13 cellular contexts compared by ENCODE assay signal in genomic region chr5:123708074-123708806, GRCh38.
DNase-seq lines count a peak whose midpoint lies in the region; ATAC-seq and TF ChIP-seq lines count a peak whose summit lies in the region.
"Had no signal": no experiment of that assay in that cellular context is flagged by ENCODE, and none has a peak within 500 bp of the region (broad histone marks: within the 10 kb centered on the region; RNA-seq: fewer than 3 reads in every experiment).

No MANE protein-coding gene starts in this region.

- ATAC-seq in activated T-cell treated with anti-CD3 and anti-CD28 coated beads, Interleukin-2, amount 50 U/mL, for 4 hours = no peak

- H3K27me3 Mint-ChIP-seq in MCF 10A (ENCODE audit: insufficient read depth, unreplicated experiment) = no peaks in the 10 kb centered on the region
- H3K27me3 Mint-ChIP-seq in activated T-cell treated with anti-CD3 and anti-CD28 coated beads, Interleukin-2, amount 50 U/mL, for 4 hours (ENCODE audit: low read depth) = no peaks in the 10 kb centered on the region

- POLR2A ChIA-PET in MCF 10A (lab: Yijun Ruan, JAX) (interaction anchor here (0.6 to 2.1 kb wide), 2 partner anchors 9 to 13 kb away, joined by 3 to 7 read pairs; no protein-coding TSS in a partner anchor), SK-N-SH (lab: Yijun Ruan, JAX) (no interaction called here)

- TF ChIP-seq CTCF in MCF 10A (IDR thresholded peaks at IDR 0.05; ENCODE audit: unreplicated experiment) = no peak
- TF ChIP-seq CTCF in breast epithelium (IDR thresholded peaks at IDR 0.05) = no peak
- TF ChIP-seq CTCF in SK-N-SH (IDR thresholded peaks at IDR 0.05) = no peak
- no peak for TF ChIP-seq CTCF in fibroblast of pulmonary artery (IDR thresholded peaks at IDR 0.05; ENCODE audit: low read length, missing control alignments)

- peak overlapping the region; percentile 10 for H3K4me3 Mint-ChIP-seq in MCF 10A (ENCODE audit: unreplicated experiment)
- no peak overlapping the region for H3K4me3 Mint-ChIP-seq in activated T-cell treated with anti-CD3 and anti-CD28 coated beads, Interleukin-2, amount 50 U/mL, for 4 hours

- no peak overlapping the region for H2AFZ ChIP-seq in SK-N-SH (ENCODE audit: low read depth)

- peaks cover 42% of the 10 kb centered on the region for H3K4me1 Mint-ChIP-seq in MCF 10A (ENCODE audit: insufficient read depth, unreplicated experiment)
- H3K4me1 Mint-ChIP-seq in activated T-cell treated with anti-CD3 and anti-CD28 coated beads, Interleukin-2, amount 50 U/mL, for 4 hours (ENCODE audit: low read depth) = no peaks in the 10 kb centered on the region

- H3F3A ChIP-seq in SK-N-SH (replicated peaks; ENCODE audit: insufficient read depth) = peaks cover 19% of the 10 kb centered on the region

- DNase-seq in MCF 10A (ENCODE audit: unreplicated experiment) (peak; percentile 87), breast epithelium (ENCODE audit: low spot score in 2 of 2) (no peak), SK-N-SH (no peak), fibroblast of pulmonary artery (ENCODE audit: low read depth) (peak; percentile 79), stromal cell of bone marrow (ENCODE audit: low read depth) (peak; percentile 91), NCI-H1048 (lab: John Stamatoyannopoulos, UW) (no peak)
- DNase-seq in effector CD8-positive, alpha-beta T cell (lab: John Stamatoyannopoulos, UW) = no peak
- no peak for DNase-seq in activated T-cell treated with anti-CD3 and anti-CD28 coated beads, Interleukin-2, amount 50 U/mL, for 4 hours
- DNase-seq: amygdala, esophagus squamous epithelium, NCI-H146, substantia nigra, T-helper 9 cell had no signal

- WGBS in SK-N-SH (ENCODE audit: low lambda C conversion rate) = 13% methylated on average over 3 of the region's 3 CpGs

- no peaks in the 10 kb centered on the region for H3K9me2 ChIP-seq in SK-N-SH

- H3K9me3 ChIP-seq in breast epithelium (peaks cover 0 to 4% of the 10 kb centered on the region in 2 donors), SK-N-SH (0 out of 2 replicates have a peak, but pooled peaks cover 2% of the 10 kb centered on the region)
- H3K9me3 ChIP-seq: esophagus squamous epithelium had no signal

- no peak for TF ChIP-seq POLR2A in breast epithelium (IDR thresholded peaks at IDR 0.05)

- H3K9ac ChIP-seq in SK-N-SH = peak overlapping the region; percentile 26; the same call in 1 of the 2 replicates

- no peak for TF ChIP-seq RAD21 in SK-N-SH (IDR thresholded peaks at IDR 0.05; ENCODE audit: low read length)

- no peaks in the 10 kb centered on the region for H3K4me1 ChIP-seq in breast epithelium
- peaks cover 0 to 18% of the 10 kb centered on the region in 2 experiments; a peak in 3 of 4 replicates for H3K4me1 ChIP-seq in SK-N-SH (ENCODE audit: control insufficient read depth in 1 of 2, insufficient read depth in 2 of 2, low read depth in 1 of 2, low read length in 1 of 2)

- CTCF ChIA-PET in MCF 10A (lab: Yijun Ruan, JAX) = no interaction called here
- CTCF ChIA-PET in SK-N-SH (lab: Yijun Ruan, JAX) = no interaction called here

- peak overlapping the region; percentile 95 for H3K27ac Mint-ChIP-seq in MCF 10A (ENCODE audit: low read depth, unreplicated experiment)

- peaks cover 5% of the 10 kb centered on the region for H3K36me3 Mint-ChIP-seq in MCF 10A (ENCODE audit: insufficient read depth, unreplicated experiment)
- H3K36me3 Mint-ChIP-seq in activated T-cell treated with anti-CD3 and anti-CD28 coated beads, Interleukin-2, amount 50 U/mL, for 4 hours (ENCODE audit: insufficient read depth) = no peaks in the 10 kb centered on the region

- H3K4me3 ChIP-seq in breast epithelium (no peak overlapping the region), SK-N-SH (ENCODE audit: low read depth in 2 of 2, low read length in 1 of 2) (no peak overlapping the region), fibroblast of pulmonary artery (replicated peaks; ENCODE audit: low read depth, low read length) (no peak overlapping the region)
- H3K4me3 ChIP-seq: esophagus squamous epithelium had no signal

- intact Hi-C loops in MCF 10A (cut with micrococcal nuclease) (no loop called here), breast epithelium (cut with DNase I; ENCODE audit: low total_unique reads) (no loop called here)

- peak overlapping the region; percentile 24 for H3K4me2 ChIP-seq in SK-N-SH

- H3K36me3 ChIP-seq in breast epithelium = no peaks in the 10 kb centered on the region
- no peaks in the 10 kb centered on the region for H3K36me3 ChIP-seq in SK-N-SH (replicated peaks in 1 of 2; ENCODE audit: control insufficient read depth in 1 of 2, insufficient read depth in 2 of 2, low read length in 1 of 2)
- H3K36me3 ChIP-seq: esophagus squamous epithelium had no signal

- H3K79me2 ChIP-seq in SK-N-SH (ENCODE audit: insufficient read depth) = no peaks in the 10 kb centered on the region

- peaks cover 20% of the 10 kb centered on the region for H3K9me3 Mint-ChIP-seq in MCF 10A (ENCODE audit: unreplicated experiment)
- peaks cover 2% of the 10 kb centered on the region for H3K9me3 Mint-ChIP-seq in activated T-cell treated with anti-CD3 and anti-CD28 coated beads, Interleukin-2, amount 50 U/mL, for 4 hours

- H4K20me1 ChIP-seq in SK-N-SH (ENCODE audit: insufficient read depth) = no peaks in the 10 kb centered on the region

- H3K27me3 ChIP-seq in breast epithelium (no peaks in the 10 kb centered on the region), SK-N-SH (ENCODE audit: insufficient read depth) (no peaks in the 10 kb centered on the region)
- H3K27me3 ChIP-seq: esophagus squamous epithelium had no signal

- BruUV-seq in MCF 10A (replicated peaks; lab: Mats Ljungman, UMichigan) = no TSS peak

- H3K27ac ChIP-seq in breast epithelium (no peak overlapping the region), SK-N-SH (ENCODE audit: low read depth in 2 of 2, low read length in 1 of 2) (peak overlapping the region; percentile 34 to 82; a peak in 3 of 4 replicates)

- TF ChIP-seq EP300 in SK-N-SH (IDR thresholded peaks at IDR 0.05; ENCODE audit: borderline replicate concordance in 1 of 2, low read depth in 1 of 2, low read length in 1 of 2) = peak in 1 of 2 experiments; percentile 87; a peak in 2 of 4 replicates

TF ChIP-seq in SK-N-SH, 30 proteins besides CTCF, POLR2A, EP300 and RAD21 (continues in another document):
- TF ChIP-seq ZBTB33 (IDR thresholded peaks at IDR 0.05; ENCODE audit: borderline replicate concordance, low read depth) (no peak), FOSL2 (IDR thresholded peaks at IDR 0.05; ENCODE audit: borderline replicate concordance, low read depth) (peak; percentile 84; the same call in 1 of the 2 replicates), MAX (IDR thresholded peaks at IDR 0.05; ENCODE audit: low read depth) (no peak), NRF1 (IDR thresholded peaks at IDR 0.05; ENCODE audit: low read depth, low read length) (no peak), RFX5 (IDR thresholded peaks at IDR 0.05; ENCODE audit: low read length) (no peak), PBX3 (IDR thresholded peaks at IDR 0.05) (peak; percentile 84), CHD2 (IDR thresholded peaks at IDR 0.05; ENCODE audit: low read length, partially characterized antibody) (no peak), FOXJ3 (CRISPR knock-in tag; IDR thresholded peaks at IDR 0.05) (no peak), IRF3 (IDR thresholded peaks at IDR 0.05; ENCODE audit: low read depth, low read length) (no peak), NFIC (IDR thresholded peaks at IDR 0.05; ENCODE audit: borderline replicate concordance) (peak; percentile 98), TCF12 (IDR thresholded peaks at IDR 0.05) (peak; percentile 92), TEAD4 (IDR thresholded peaks at IDR 0.05; ENCODE audit: borderline replicate concordance, insufficient read depth) (peak; percentile 90), RCOR1 (IDR thresholded peaks at IDR 0.05; ENCODE audit: low read length) (no peak), EZH2phosphoT487 (IDR thresholded peaks at IDR 0.05; ENCODE audit: borderline replicate concordance, low read depth) (no peak), SIN3A (IDR thresholded peaks at IDR 0.05; ENCODE audit: borderline replicate concordance, low read depth, low read length) (no peak), RXRA (IDR thresholded peaks at IDR 0.05; ENCODE audit: borderline replicate concordance, low read depth) (0 out of 2 replicates have a peak, but pooled peaks have one; percentile 15)

Comparison
In these comparisons a context has a peak if more than half of its experiments do, and no peak if none do; other contexts are left out.
1. DNase-seq: peak in MCF 10A (single experiment), fibroblast of pulmonary artery (single experiment) and stromal cell of bone marrow (single experiment); none in breast epithelium (0 of 2), SK-N-SH (single experiment), NCI-H1048 (single experiment), effector CD8-positive, alpha-beta T cell (single experiment) and activated T-cell treated with anti-CD3 and anti-CD28 coated beads, Interleukin-2, amount 50 U/mL, for 4 hours (single experiment).
2. H3K27ac ChIP-seq: peak in SK-N-SH (2 of 2); none in breast epithelium (0 of 2).